In the genomic region with DNA sequence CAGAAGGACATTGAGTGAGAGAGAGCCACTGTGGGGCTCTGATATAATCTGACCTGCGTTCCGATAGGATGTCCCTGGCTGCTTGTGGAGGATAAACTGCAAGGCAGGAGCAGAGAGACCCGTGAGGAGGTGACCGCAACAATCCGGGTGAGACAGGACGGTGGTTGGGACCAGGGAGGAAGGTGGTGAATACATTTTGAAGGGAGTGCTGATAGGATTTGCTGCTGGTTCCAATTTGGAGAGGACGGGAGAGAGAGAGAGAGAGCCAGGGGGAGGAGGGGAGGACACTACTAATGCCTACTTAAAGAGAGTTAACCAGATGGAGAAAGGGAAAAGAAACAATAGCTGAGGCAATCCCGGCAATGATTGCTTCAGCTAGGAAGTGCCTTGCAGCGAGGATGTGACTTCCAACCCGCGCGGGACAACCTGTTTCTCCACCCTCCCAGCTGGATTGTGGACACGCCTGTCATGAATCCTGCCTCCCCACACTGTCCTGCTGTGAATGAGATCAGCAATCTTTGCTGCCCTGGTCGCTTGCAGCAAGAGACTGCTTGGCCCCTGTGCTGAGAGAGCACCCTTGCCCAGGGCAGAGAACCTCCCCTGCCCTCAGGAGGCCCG, we compare ENCODE assay signal across 10 cellular contexts.
DNase-seq lines count a peak whose midpoint lies in the region; ATAC-seq, FAIRE-seq and TF ChIP-seq lines count a peak whose summit lies in the region.
"Had no signal": no experiment of that assay in that cellular context is flagged by ENCODE, and none has a peak within 500 bp of the region (broad histone marks: within the 10 kb centered on the region; RNA-seq: fewer than 3 reads in every experiment).

No MANE protein-coding gene starts in this region.

- H2BK20ac ChIP-seq in H9 (ENCODE audit: low read depth, low read length, poor library complexity, severe bottlenecking): no peak overlapping the region

- H3K79me1 ChIP-seq in H9 (ENCODE audit: insufficient read depth, low read depth, low read length, poor library complexity, severe bottlenecking): no peaks in the 10 kb centered on the region

- H3K9me3 ChIP-seq in H9 (ENCODE audit: control insufficient read depth, low read depth, low read length): no peaks in the 10 kb centered on the region
- H3K9me3 ChIP-seq in iPS DF 6.9 (ENCODE audit: control insufficient read depth, insufficient read depth, low read length): peaks cover 1% of the 10 kb centered on the region

- H3K27ac Mint-ChIP-seq in H9: peak overlapping the region; percentile 82 to 97 (median 96)
- no peak overlapping the region for H3K27ac Mint-ChIP-seq in activated CD8-positive, alpha-beta T cell treated with anti-CD3 and anti-CD28 coated beads, Interleukin-2, amount 10 ng/mL, durations not matched to agents 7 days and 5 days
- H3K27ac Mint-ChIP-seq: activated naive CD8-positive, alpha-beta T cell had no signal

- H3K23ac ChIP-seq in H9 (ENCODE audit: insufficient read length, low read depth, low read length): no peak overlapping the region

- no CpG with 5 or more reads among the region's 15 CpGs for WGBS in H9 (ENCODE audit: extremely low coverage, insufficient read length, low lambda C conversion rate)
- no CpG with 5 or more reads among the region's 15 CpGs for WGBS in iPS DF 6.9 (ENCODE audit: insufficient coverage, insufficient read length)

- POLR2A ChIA-PET in activated CD8-positive, alpha-beta T cell treated with anti-CD3 and anti-CD28 coated beads, Interleukin-2, amount 10 ng/mL, durations not matched to agents 7 days and 5 days (lab: Charles Lee): no interaction called here

- H3K14ac ChIP-seq in H9 (ENCODE audit: insufficient read depth, low read length): peak overlapping the region; percentile 82; the same call in 1 of the 2 replicates

- H3K36me3 ChIP-seq in iPS DF 6.9 (ENCODE audit: control insufficient read depth, insufficient read depth, low read length): no peaks in the 10 kb centered on the region

- H4K91ac ChIP-seq in H9 (ENCODE audit: insufficient read length, low read depth, low read length): no peak overlapping the region

- no peak overlapping the region for H2AK5ac ChIP-seq in H9 (ENCODE audit: insufficient read length, low read length)

- peak overlapping the region; percentile 54 for H3K18ac ChIP-seq in H9 (ENCODE audit: insufficient read length, low read depth, low read length)

- H3K56ac ChIP-seq in H9 (ENCODE audit: insufficient read length, low read depth, low read length): no peak overlapping the region

- H3K4ac ChIP-seq in H9 (ENCODE audit: low read depth, low read length): no peak overlapping the region

- H3K79me2 ChIP-seq in H9 (ENCODE audit: insufficient read depth, low read length): no peaks in the 10 kb centered on the region

- no peaks in the 10 kb centered on the region; the same call in 1 of the 2 replicates for H3K27me3 ChIP-seq in H9 (ENCODE audit: insufficient read depth, low read length)
- H3K27me3 ChIP-seq in iPS DF 6.9 (ENCODE audit: control insufficient read depth, insufficient read depth, low read length): no peaks in the 10 kb centered on the region

- H4K8ac ChIP-seq in H9 (replicated peaks; ENCODE audit: insufficient read length, low read depth, low read length): no peak overlapping the region

- DNase-seq in H9: peak; percentile 72
- DNase-seq in iPS DF 6.9 (ENCODE audit: low read depth, low spot score): peak; percentile 27
- no peak for DNase-seq in activated CD8-positive, alpha-beta T cell treated with anti-CD3 and anti-CD28 coated beads, Interleukin-2, amount 10 ng/mL, durations not matched to agents 7 days and 5 days
- no peak for DNase-seq in GM19239 (ENCODE audit: insufficient read length, low spot score)
- DNase-seq in stimulated activated CD4-positive, alpha-beta T cell treated with anti-CD3 and anti-CD28 coated beads, Interleukin-2, amount 100 ng/mL, for 24 hours: no peak

- no peak for FAIRE-seq in GM19239 (lab: Jason Lieb, UNC)
- FAIRE-seq: islet of Langerhans had no signal

- H2BK120ac ChIP-seq in H9 (ENCODE audit: low read depth, low read length, poor library complexity, severe bottlenecking): no peak overlapping the region

- no peak overlapping the region for H3K9ac ChIP-seq in H9 (ENCODE audit: extremely low read depth, insufficient read length, low read length)

- H2BK12ac ChIP-seq in H9 (ENCODE audit: insufficient read length, low read depth, low read length): no peak overlapping the region

- H3K4me3 ChIP-seq in WI38 (ENCODE audit: low read depth, low read length) (peak overlapping the region; percentile 34), iPS DF 6.9 (ENCODE audit: low read length) (peak overlapping the region; percentile 8; the same call in 1 of the 2 replicates)

- no peak overlapping the region for H2BK5ac ChIP-seq in H9 (ENCODE audit: insufficient read length, low read length)

- H4K5ac ChIP-seq in H9 (ENCODE audit: insufficient read length, low read depth, low read length): no peak overlapping the region

- ATAC-seq in GM18520 (IDR thresholded peaks at IDR 0.05; ENCODE audit: unreplicated experiment): no peak
- no peak for ATAC-seq in activated CD8-positive, alpha-beta T cell treated with anti-CD3 and anti-CD28 coated beads, Interleukin-2, amount 10 ng/mL, durations not matched to agents 7 days and 5 days

- TF ChIP-seq CTCF in 22Rv1 (IDR thresholded peaks at IDR 0.05) (no peak), H9 (conservative IDR thresholded peaks at IDR 0.05) (no peak), WI38 (IDR thresholded peaks at IDR 0.05; ENCODE audit: low read depth, low read length) (no peak)

- no peaks in the 10 kb centered on the region for H4K20me1 ChIP-seq in H9 (ENCODE audit: control insufficient read depth, insufficient read depth, insufficient read length)

- H3K36me3 Mint-ChIP-seq in H9 (ENCODE audit: insufficient read depth in 1 of 3, low read depth in 3 of 3): peaks cover 9 to 18% (median 15%) of the 10 kb centered on the region in 3 experiments
- no peaks in the 10 kb centered on the region for H3K36me3 Mint-ChIP-seq in activated CD8-positive, alpha-beta T cell treated with anti-CD3 and anti-CD28 coated beads, Interleukin-2, amount 10 ng/mL, durations not matched to agents 7 days and 5 days (ENCODE audit: low read depth)
- H3K36me3 Mint-ChIP-seq: activated naive CD8-positive, alpha-beta T cell had no signal

- no peak overlapping the region for H2BK15ac ChIP-seq in H9 (ENCODE audit: low read depth, low read length)

- H2AFZ ChIP-seq in H9 (ENCODE audit: low read length): no peak overlapping the region

- peaks cover 38% of the 10 kb centered on the region for H3K27me3 Mint-ChIP-seq in H9 (ENCODE audit: low read depth)
- H3K27me3 Mint-ChIP-seq in activated CD8-positive, alpha-beta T cell treated with anti-CD3 and anti-CD28 coated beads, Interleukin-2, amount 10 ng/mL, durations not matched to agents 7 days and 5 days (ENCODE audit: low read depth): peaks cover 36% of the 10 kb centered on the region

- H3K27ac ChIP-seq in 22Rv1: 0 out of 2 replicates have a peak overlapping the region, but pooled peaks have one; percentile 12
- no peak overlapping the region for H3K27ac ChIP-seq in H9 (ENCODE audit: insufficient read length, low read depth, low read length)
- H3K27ac ChIP-seq in iPS DF 6.9 (ENCODE audit: low read length): no peak overlapping the region

- H3K9me3 Mint-ChIP-seq in H9: peaks cover 16 to 22% of the 10 kb centered on the region in 2 experiments
- no peaks in the 10 kb centered on the region for H3K9me3 Mint-ChIP-seq in activated CD8-positive, alpha-beta T cell treated with anti-CD3 and anti-CD28 coated beads, Interleukin-2, amount 10 ng/mL, durations not matched to agents 7 days and 5 days (ENCODE audit: insufficient read depth)

- CTCF ChIA-PET in activated CD8-positive, alpha-beta T cell treated with anti-CD3 and anti-CD28 coated beads, Interleukin-2, amount 10 ng/mL, durations not matched to agents 7 days and 5 days (lab: Charles Lee): interaction anchor here (1.0 kb wide), 1 partner anchor 97 kb away, joined by 3 read pairs; no protein-coding TSS in a partner anchor

- no peak overlapping the region for H3T11ph ChIP-seq in H9 (ENCODE audit: low read length)

- peak overlapping the region; percentile 61 to 77 for H3K4me3 Mint-ChIP-seq in H9
- H3K4me3 Mint-ChIP-seq in activated CD8-positive, alpha-beta T cell treated with anti-CD3 and anti-CD28 coated beads, Interleukin-2, amount 10 ng/mL, durations not matched to agents 7 days and 5 days: no peak overlapping the region
- H3K4me3 Mint-ChIP-seq: activated naive CD8-positive, alpha-beta T cell had no signal

- H3K23me2 ChIP-seq in H9 (ENCODE audit: insufficient read length, low read depth, low read length, poor library complexity, severe bottlenecking): no peaks in the 10 kb centered on the region

- H3K4me2 ChIP-seq in H9 (ENCODE audit: insufficient read depth, insufficient read length, low read length): peak overlapping the region; percentile 26

- peaks cover 37 to 38% of the 10 kb centered on the region in 2 experiments for H3K4me1 Mint-ChIP-seq in H9
- H3K4me1 Mint-ChIP-seq in activated CD8-positive, alpha-beta T cell treated with anti-CD3 and anti-CD28 coated beads, Interleukin-2, amount 10 ng/mL, durations not matched to agents 7 days and 5 days (ENCODE audit: low read depth): peaks cover 6% of the 10 kb centered on the region

- H3K4me1 ChIP-seq in H9 (ENCODE audit: insufficient read depth, low read length) (0 out of 2 replicates have a peak, but pooled peaks cover 2% of the 10 kb centered on the region), iPS DF 6.9 (ENCODE audit: control insufficient read depth, insufficient read depth, low read length) (no peaks in the 10 kb centered on the region; the same call in 1 of the 2 replicates)

Comparison
In these comparisons a context has a peak if more than half of its experiments do, and no peak if none do; other contexts are left out.
1. DNase-seq: peak in H9 (single experiment) and iPS DF 6.9 (single experiment); none in activated CD8-positive, alpha-beta T cell treated with anti-CD3 and anti-CD28 coated beads, Interleukin-2, amount 10 ng/mL, durations not matched to agents 7 days and 5 days (single experiment), GM19239 (single experiment) and stimulated activated CD4-positive, alpha-beta T cell treated with anti-CD3 and anti-CD28 coated beads, Interleukin-2, amount 100 ng/mL, for 24 hours (0 of 2).